ENCODE assay signal across 8 cellular contexts in the genomic region with DNA sequence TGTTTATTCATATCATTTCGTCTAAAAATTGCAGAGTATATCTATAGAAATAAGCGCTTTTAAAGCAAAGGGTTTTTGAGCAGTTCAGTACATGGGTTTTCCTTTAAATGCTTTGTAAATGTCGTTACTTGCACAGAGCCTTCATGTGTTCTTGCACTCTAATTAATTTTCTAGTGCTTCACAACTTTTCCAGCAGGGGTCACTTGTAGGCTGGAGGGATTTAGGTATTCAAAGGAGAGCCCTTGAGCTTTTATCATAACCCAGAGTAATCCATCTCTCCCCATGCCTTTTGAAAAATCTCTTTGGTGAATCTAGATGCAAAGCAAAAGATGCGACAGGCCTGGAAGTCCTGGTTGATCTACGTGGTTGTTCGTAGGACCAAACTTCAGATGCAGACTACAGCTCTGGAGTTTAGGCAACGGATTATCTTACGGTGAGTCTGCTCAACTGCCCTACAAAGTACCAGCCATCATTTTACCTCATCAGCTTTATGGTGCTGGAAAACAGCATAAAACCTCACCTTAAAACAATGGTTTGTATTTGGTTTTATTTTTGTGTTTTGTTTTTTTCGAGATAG.
DNase-seq lines count a peak whose midpoint lies in the region; ATAC-seq and TF ChIP-seq lines count a peak whose summit lies in the region.

No MANE protein-coding gene starts in this region.

- intact Hi-C loops in body of pancreas (cut with DNase I), result no loop called here
- intact Hi-C loops in left lung (cut with DNase I), result loop anchor here in 1 of 2 donors (5.0 kb wide), 1 partner anchor 76 kb away; no protein-coding TSS in a partner anchor

- no peak for TF ChIP-seq POLR2A in body of pancreas (IDR thresholded peaks at IDR 0.05)

- H3K4me1 Mint-ChIP-seq in activated T-cell treated with anti-CD3 and anti-CD28 coated beads, Interleukin-2, amount 50 U/mL, for 72 hours (ENCODE audit: low read depth), result peaks cover 14% of the 10 kb centered on the region

- H3K27me3 Mint-ChIP-seq in activated T-cell treated with anti-CD3 and anti-CD28 coated beads, Interleukin-2, amount 50 U/mL, for 72 hours (ENCODE audit: low read depth), result no peaks in the 10 kb centered on the region

- H3K27ac Mint-ChIP-seq in activated T-cell treated with anti-CD3 and anti-CD28 coated beads, Interleukin-2, amount 50 U/mL, for 72 hours, result peak overlapping the region; percentile 94

- WGBS in body of pancreas, 2 donors, result 68 to 72% methylated on average over 9 of the region's 9 CpGs

- H3K36me3 Mint-ChIP-seq in activated T-cell treated with anti-CD3 and anti-CD28 coated beads, Interleukin-2, amount 50 U/mL, for 72 hours (ENCODE audit: insufficient read depth in 2 of 2), result peaks cover 8 to 19% of the 10 kb centered on the region in 2 donors

- no peak for DNase-seq in activated T-cell treated with anti-CD3 and anti-CD28 coated beads, Interleukin-2, amount 50 U/mL, for 72 hours
- no peak for DNase-seq in activated T-cell treated with anti-CD3 and anti-CD28 coated beads for 4 hours
- DNase-seq in MV-4-11 (lab: John Stamatoyannopoulos, UW), result peak; percentile 37
- DNase-seq in body of pancreas, result peak in 1 of 4 donors; percentile 10
- no peak for DNase-seq in left lung
- DNase-seq in NCI-H774 (lab: John Stamatoyannopoulos, UW), result no peak

- H3K27ac ChIP-seq in body of pancreas (no peak overlapping the region), left lung (no peak overlapping the region)

- no peak overlapping the region for H3K4me3 ChIP-seq in body of pancreas
- H3K4me3 ChIP-seq in left lung, result no peak overlapping the region

- H3K9me3 Mint-ChIP-seq in activated T-cell treated with anti-CD3 and anti-CD28 coated beads, Interleukin-2, amount 50 U/mL, for 72 hours, result no peaks in the 10 kb centered on the region

- no peaks in the 10 kb centered on the region for H3K27me3 ChIP-seq in body of pancreas
- H3K27me3 ChIP-seq in left lung, result no peaks in the 10 kb centered on the region

- ATAC-seq in activated T-cell treated with anti-CD3 and anti-CD28 coated beads, Interleukin-2, amount 50 U/mL, for 72 hours (replicated peaks in 1 of 2), result no peak
- ATAC-seq in body of pancreas, result no peak
- ATAC-seq in left lung, result peak; percentile 48
- ATAC-seq in GM19328 (IDR thresholded peaks at IDR 0.05; ENCODE audit: unreplicated experiment), result no peak
- ATAC-seq in HG02678 (IDR thresholded peaks at IDR 0.05; ENCODE audit: unreplicated experiment), result no peak

- H3K36me3 ChIP-seq in body of pancreas (replicated peaks in 1 of 2; ENCODE audit: insufficient read depth in 1 of 2, low read depth in 2 of 2) (no peaks in the 10 kb centered on the region), left lung (peaks cover 0 to 8% of the 10 kb centered on the region in 2 donors)

- peak; percentile 29 to 55 (median 47) for TF ChIP-seq CTCF in body of pancreas (IDR thresholded peaks at IDR 0.05)
- TF ChIP-seq CTCF in left lung (IDR thresholded peaks at IDR 0.05), result peak in 1 of 2 donors; percentile 32

- H3K9me3 ChIP-seq in body of pancreas (no peaks in the 10 kb centered on the region), left lung (no peaks in the 10 kb centered on the region)

- peaks cover 8% of the 10 kb centered on the region for H3K4me1 ChIP-seq in body of pancreas
- no peaks in the 10 kb centered on the region for H3K4me1 ChIP-seq in left lung

- H3K4me3 Mint-ChIP-seq in activated T-cell treated with anti-CD3 and anti-CD28 coated beads, Interleukin-2, amount 50 U/mL, for 72 hours, result no peak overlapping the region
